Comparison of ENCODE assay signal across 18 cellular contexts in genomic region chr12:12523229-12523628, GRCh38.
"Had no signal": no experiment of that assay in that cellular context is flagged by ENCODE, and none has a peak within 500 bp of the region (broad histone marks: within the 10 kb centered on the region; RNA-seq: fewer than 3 reads in every experiment).

No MANE protein-coding gene starts in this region.

- H3K27ac ChIP-seq: coronary artery, heart left ventricle, left lung, sigmoid colon, testis, uterus had no signal

- H3K9me3 ChIP-seq: heart left ventricle, left lung, sigmoid colon, testis, uterus had no signal

- H3K27me3 Mint-ChIP-seq: memory B cell had no signal

- H3K27ac Mint-ChIP-seq: activated naive CD4-positive, alpha-beta T cell treated with anti-CD3 and anti-CD28 coated beads for 36 hours; memory B cell; nephron; WTC11 had no signal

- H3K4me1 ChIP-seq: testis, uterus had no signal

- H3K4me3 ChIP-seq: coronary artery, heart left ventricle, left lung, sigmoid colon, testis, uterus had no signal

- H3K4me3 Mint-ChIP-seq: activated naive CD4-positive, alpha-beta T cell treated with anti-CD3 and anti-CD28 coated beads for 36 hours; memory B cell; nephron; WTC11 had no signal

- ATAC-seq: heart left ventricle; stimulated activated naive CD8-positive, alpha-beta T cell treated with anti-CD3 and anti-CD28 coated beads, Interleukin-15, Interleukin-2, amounts not matched to agents 100 U/mL and 50 U/mL, for 24 hours; WTC11 had no signal

- DNase-seq: activated CD4-positive, alpha-beta T cell treated with anti-CD3 and anti-CD28 coated beads for 48 hours; activated naive CD4-positive, alpha-beta T cell treated with anti-CD3 and anti-CD28 coated beads for 36 hours; effector CD8-positive, alpha-beta T cell; foreskin melanocyte; heart left ventricle; islet precursor cell; left lung; occipital lobe; sigmoid colon; stimulated activated CD4-positive, alpha-beta T cell treated with anti-CD3 and anti-CD28 coated beads, Interleukin-12 subunit alpha, Interleukin-12 subunit beta, amount 100 ng/mL, for 4 hours; stimulated activated CD4-positive, alpha-beta T cell treated with anti-CD3 and anti-CD28 coated beads, Interleukin-2, amount 100 ng/mL, for 48 hours; stimulated activated naive CD8-positive, alpha-beta T cell treated with anti-CD3 and anti-CD28 coated beads, Interleukin-15, Interleukin-2, amounts not matched to agents 100 U/mL and 50 U/mL, for 24 hours; testis; uterus had no signal

- H3K9me3 Mint-ChIP-seq: activated naive CD4-positive, alpha-beta T cell treated with anti-CD3 and anti-CD28 coated beads for 36 hours; memory B cell; nephron; WTC11 had no signal

- H3K36me3 ChIP-seq: uterus had no signal

- H3K36me3 Mint-ChIP-seq: memory B cell had no signal

- H3K27me3 ChIP-seq: heart left ventricle, left lung, sigmoid colon, testis, uterus had no signal
